2 cellular contexts compared by ENCODE assay signal in the genomic region with DNA sequence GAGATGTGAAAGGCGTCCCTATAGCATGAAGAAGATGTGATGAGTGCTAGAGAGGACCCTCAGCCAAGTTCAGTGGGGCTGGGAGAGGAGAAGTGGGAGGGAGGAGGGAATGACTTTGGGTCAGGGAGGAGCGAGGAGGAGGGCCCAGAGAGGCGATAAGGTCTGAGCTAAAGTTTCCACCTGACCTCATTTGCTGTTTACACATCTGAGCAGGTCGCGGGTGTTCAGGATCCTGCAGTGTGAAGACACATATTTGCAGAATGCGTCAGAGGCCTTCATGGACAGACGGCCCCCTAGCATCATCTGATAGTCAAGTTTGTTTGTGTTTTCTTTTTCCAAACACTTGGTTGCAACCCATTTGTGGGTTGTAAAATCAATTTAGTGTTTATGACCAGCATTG.
TF ChIP-seq lines count a peak whose summit lies in the region.

No MANE protein-coding gene starts in this region.

TF ChIP-seq in A549, 52 proteins besides CTCF, POLR2A, EP300 and RAD21 (continued from another document):
- TF ChIP-seq FOSL2 (IDR thresholded peaks at IDR 0.05) = no peak
- TF ChIP-seq FOSL2 (CRISPR knock-in tag; IDR thresholded peaks at IDR 0.05) = peak; percentile 46; the same call in 1 of the 2 replicates
- 0 out of 2 replicates have a peak, but pooled peaks have one; percentile 24 for TF ChIP-seq JUNB (IDR thresholded peaks at IDR 0.05)
TF ChIP-seq in A549: peak in this region for 3.

TF ChIP-seq in endothelial cell of umbilical vein, 7 proteins besides CTCF, POLR2A, EP300 and RAD21 (continued from another document):
- no peak for TF ChIP-seq FOS (IDR thresholded peaks at IDR 0.05; ENCODE audit: borderline replicate concordance, insufficient read depth, low read length)
